Comparison of ENCODE assay signal across 8 cellular contexts in genomic region chr1:198157241-198157846, GRCh38. TPM values are rescaled to one million over a fixed set of nuclear protein-coding genes. Genes with fewer than 3 reads are reported as not detected.
DNase-seq lines count a peak whose midpoint lies in the region; ATAC-seq and TF ChIP-seq lines count a peak whose summit lies in the region.

No MANE protein-coding gene starts in this region.

- DNase-seq in D341Med (ENCODE audit: low spot score) (peak; percentile 86), HuH-7 (ENCODE audit: low spot score) (peak; percentile 85), activated T-cell treated with anti-CD3 and anti-CD28 coated beads for 4 hours (peak; percentile 66), epithelial cell of esophagus (ENCODE audit: low read depth) (peak; percentile 97)
- DNase-seq in stimulated activated CD8-positive, alpha-beta memory T cell treated with anti-CD3 and anti-CD28 coated beads, Interleukin-2, amount 100 ng/mL, for 48 hours (ENCODE audit: low read depth in 2 of 2), result peak; percentile 70 to 74

- TF ChIP-seq CTCF in OCI-LY3 (IDR thresholded peaks at IDR 0.05; ENCODE audit: low read depth, low read length) (no peak), epithelial cell of esophagus (IDR thresholded peaks at IDR 0.05; ENCODE audit: insufficient read depth, low read depth, low read length, missing control alignments) (no peak)

- H3K27me3 ChIP-seq in OCI-LY3 (ENCODE audit: low read depth, low read length), result no peaks in the 10 kb centered on the region
- H3K27me3 ChIP-seq in mononuclear cell (ENCODE audit: insufficient read depth, low read length), result no peaks in the 10 kb centered on the region

- ATAC-seq in GM21526 (IDR thresholded peaks at IDR 0.05; ENCODE audit: low FRiP score, unreplicated experiment), result peak; percentile 42

- peak overlapping the region; percentile 83 for H3K9ac ChIP-seq in OCI-LY3 (ENCODE audit: low read length)

- peaks cover 23% of the 10 kb centered on the region for H3K4me1 ChIP-seq in OCI-LY3 (ENCODE audit: low read length)
- peaks cover 28% of the 10 kb centered on the region for H3K4me1 ChIP-seq in mononuclear cell (ENCODE audit: insufficient read depth, low read length)

- peaks cover 46% of the 10 kb centered on the region for H3K79me2 ChIP-seq in OCI-LY3 (ENCODE audit: low read length)

- peak overlapping the region; percentile 92 for H3K4me2 ChIP-seq in OCI-LY3 (ENCODE audit: low read length)

- H3K9me3 ChIP-seq in OCI-LY3 (ENCODE audit: insufficient read depth, low read length) (no peaks in the 10 kb centered on the region), mononuclear cell (ENCODE audit: low read depth, low read length) (no peaks in the 10 kb centered on the region)

- H3K36me3 ChIP-seq in OCI-LY3 (replicated peaks; ENCODE audit: low read depth, low read length), result no peaks in the 10 kb centered on the region

- no peaks in the 10 kb centered on the region for H4K20me1 ChIP-seq in OCI-LY3 (ENCODE audit: insufficient read depth, low read length)

- H3K4me3 ChIP-seq in OCI-LY3 (ENCODE audit: low read length) (peak overlapping the region; percentile 86), epithelial cell of esophagus (ENCODE audit: low read length) (peak overlapping the region; percentile 92), mononuclear cell (ENCODE audit: low read length) (peak overlapping the region; percentile 86)

- H3K27ac ChIP-seq in OCI-LY3 (ENCODE audit: low read length), result peak overlapping the region; percentile 69

- peak overlapping the region; percentile 61 for H2AFZ ChIP-seq in OCI-LY3 (ENCODE audit: low read depth, low read length)

RNA-seq across cellular contexts. Expression of gene NEK7, which starts 0.5 kb away (rescaled TPM):
- 29.6 TPM for total RNA-seq in mononuclear cell

Comparison
In these comparisons a context has a peak if more than half of its experiments do, and no peak if none do; other contexts are left out.
1. Peak in every context shown above with its lines: DNase-seq, ATAC-seq, H3K4me3 ChIP-seq and H3K27ac ChIP-seq.